Comparison of ENCODE assay signal across 16 cellular contexts in genomic region chr5:68330564-68330963, GRCh38.
DNase-seq lines count a peak whose midpoint lies in the region; ATAC-seq, FAIRE-seq and TF ChIP-seq lines count a peak whose summit lies in the region.
"Had no signal": no experiment of that assay in that cellular context is flagged by ENCODE, and none has a peak within 500 bp of the region (broad histone marks: within the 10 kb centered on the region; RNA-seq: fewer than 3 reads in every experiment).

No MANE protein-coding gene starts in this region.

- H3K4me3 ChIP-seq in epithelial cell of esophagus (ENCODE audit: low read length) = no peak overlapping the region
- H3K4me3 ChIP-seq: BLaER1, pancreas, thoracic aorta had no signal

- no peak for ATAC-seq in HG03095 (IDR thresholded peaks at IDR 0.05; ENCODE audit: unreplicated experiment)
- no peak for ATAC-seq in GM18873 (IDR thresholded peaks at IDR 0.05; ENCODE audit: low FRiP score, unreplicated experiment)
- ATAC-seq: activated CD8-positive, alpha-beta T cell treated with anti-CD3 and anti-CD28 coated beads for 36 hours; activated naive CD8-positive, alpha-beta T cell treated with anti-CD3 and anti-CD28 coated beads, Interleukin-2, amount 50 U/mL, for 24 hours had no signal

- DNase-seq in EL = peak; percentile 38
- peak; percentile 26 for DNase-seq in NCI-H446 treated with DMSO at 0.1 percent for 48 hours (lab: John Stamatoyannopoulos, UW)
- DNase-seq in epithelial cell of esophagus (ENCODE audit: low read depth) = peak; percentile 44
- peak; percentile 47 for DNase-seq in myocyte (ENCODE audit: low read depth)
- no peak for DNase-seq in AML-193 (lab: John Stamatoyannopoulos, UW)
- DNase-seq in frontal cortex (ENCODE audit: low spot score in 2 of 2) = no peak
- DNase-seq: activated CD8-positive, alpha-beta T cell treated with anti-CD3 and anti-CD28 coated beads for 36 hours; activated naive CD8-positive, alpha-beta T cell treated with anti-CD3 and anti-CD28 coated beads, Interleukin-2, amount 50 U/mL, for 24 hours; kidney; NCI-H82; pancreas; small intestine had no signal

- TF ChIP-seq CTCF in epithelial cell of esophagus (IDR thresholded peaks at IDR 0.05; ENCODE audit: insufficient read depth, low read depth, low read length, missing control alignments) = no peak

- no peak for FAIRE-seq in frontal cortex (lab: Jason Lieb, UNC)
- FAIRE-seq: kidney, pancreas, small intestine had no signal

Comparison
In these comparisons a context has a peak if more than half of its experiments do, and no peak if none do; other contexts are left out.
1. DNase-seq: peak in EL (single experiment), NCI-H446 treated with DMSO at 0.1 percent for 48 hours (single experiment), epithelial cell of esophagus (single experiment) and myocyte (single experiment); none in AML-193 (0 of 2) and frontal cortex (0 of 2).